ENCODE assay signal across 36 cellular contexts in the genomic region with DNA sequence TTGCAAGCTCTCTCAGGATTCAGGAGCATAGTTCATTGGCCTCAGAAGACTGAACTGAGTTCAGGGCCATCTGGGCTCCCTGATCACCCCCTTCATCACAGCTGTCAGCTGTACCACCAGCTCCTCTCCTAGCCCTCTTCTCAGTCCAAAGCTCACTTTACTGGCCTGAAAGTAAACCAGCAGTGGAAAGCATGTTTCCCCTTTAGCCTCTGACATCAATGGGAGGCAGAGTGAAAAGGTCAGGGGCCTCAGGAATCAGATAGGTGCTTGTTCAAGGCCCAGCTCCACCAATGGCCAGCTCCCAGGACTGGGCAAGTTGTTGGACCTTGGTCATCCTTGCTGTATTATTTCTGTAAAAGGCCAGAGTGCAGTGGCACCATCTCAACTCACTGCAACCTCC.
"Had no signal": no experiment of that assay in that cellular context is flagged by ENCODE, and none has a peak within 500 bp of the region (broad histone marks: within the 10 kb centered on the region; RNA-seq: fewer than 3 reads in every experiment).

No MANE protein-coding gene starts in this region.

- H3K4me3 Mint-ChIP-seq: activated B cell treated with CpG ODN at 0.5 μM for 24 hours; activated CD4-positive, alpha-beta memory T cell treated with anti-CD3 and anti-CD28 coated beads for 36 hours; activated CD4-positive, alpha-beta T cell treated with anti-CD3 and anti-CD28 coated beads, Interleukin-2, amount 10 ng/mL, durations not matched to agents 24 days and 14 days; activated CD8-positive, alpha-beta T cell treated with anti-CD3 and anti-CD28 coated beads for 36 hours; activated naive CD4-positive, alpha-beta T cell treated with anti-CD3 and anti-CD28 coated beads for 36 hours; activated naive CD8-positive, alpha-beta T cell treated with anti-CD3 and anti-CD28 coated beads for 36 hours; activated T-cell treated with anti-CD3 and anti-CD28 coated beads, Interleukin-2, amount 50 U/mL, for 4 hours; activated T-cell treated with anti-CD3 and anti-CD28 coated beads, Interleukin-2, amount 50 U/mL, for 72 hours; activated T-helper 1 cell treated with anti-CD3 and anti-CD28 coated beads, Interleukin-12 subunit alpha, Interleukin-12 subunit beta, Interleukin-2, Interleukin-4 antibody, amounts not matched to agents 30 ng/mL and 10 ng/mL and 1 ng/mL, durations not matched to agents 14 hours and 24 hours and 36 hours; activated T-helper 17 cell treated with anti-CD3 and anti-CD28 coated beads, Interleukin-2, amount 50 U/mL, for 72 hours; T-helper 1 cell treated with Interleukin-12 subunit alpha and Interleukin-12 subunit beta and Interleukin-4 antibody, amounts not matched to agents 30 μg/mL and 1 μg/mL, for 36 hours; T-helper 2 cell treated with Interferon-gamma antibody and Interleukin-4, amounts not matched to agents 5 μg/mL and 100 μg/mL, for 36 hours had no signal

- H3K27ac Mint-ChIP-seq: activated B cell treated with CpG ODN at 0.5 μM for 24 hours; activated CD4-positive, alpha-beta memory T cell treated with anti-CD3 and anti-CD28 coated beads for 36 hours; activated CD4-positive, alpha-beta T cell treated with anti-CD3 and anti-CD28 coated beads, Interleukin-2, amount 10 ng/mL, durations not matched to agents 24 days and 14 days; activated CD8-positive, alpha-beta T cell treated with anti-CD3 and anti-CD28 coated beads for 36 hours; activated naive CD4-positive, alpha-beta T cell treated with anti-CD3 and anti-CD28 coated beads for 36 hours; activated naive CD4-positive, alpha-beta T cell treated with anti-CD3 and anti-CD28 coated beads, Interleukin-2, amount 50 U/mL, for 72 hours; activated naive CD8-positive, alpha-beta T cell treated with anti-CD3 and anti-CD28 coated beads for 36 hours; activated T-cell treated with anti-CD3 and anti-CD28 coated beads, Interleukin-2, amount 50 U/mL, for 72 hours; activated T-helper 1 cell treated with anti-CD3 and anti-CD28 coated beads, Interleukin-12 subunit alpha, Interleukin-12 subunit beta, Interleukin-2, Interleukin-4 antibody, amounts not matched to agents 30 ng/mL and 10 ng/mL and 1 ng/mL, durations not matched to agents 14 hours and 24 hours and 36 hours; activated T-helper 17 cell treated with anti-CD3 and anti-CD28 coated beads, Interleukin-2, amount 50 U/mL, for 72 hours; T-helper 1 cell treated with Interleukin-12 subunit alpha and Interleukin-12 subunit beta and Interleukin-4 antibody, amounts not matched to agents 30 μg/mL and 1 μg/mL, for 36 hours; T-helper 2 cell treated with Interferon-gamma antibody and Interleukin-4, amounts not matched to agents 5 μg/mL and 100 μg/mL, for 36 hours had no signal

- H3K9me3 ChIP-seq: adrenal gland had no signal

- DNase-seq: activated B cell treated with CpG ODN at 0.5 μM for 24 hours; activated CD4-positive, alpha-beta memory T cell treated with anti-CD3 and anti-CD28 coated beads for 36 hours; activated CD4-positive, alpha-beta T cell treated with anti-CD3 and anti-CD28 coated beads for 4 hours; activated CD4-positive, alpha-beta T cell treated with anti-CD3 and anti-CD28 coated beads, Interleukin-2, amount 10 ng/mL, durations not matched to agents 24 days and 14 days; activated CD4-positive, alpha-beta T cell treated with anti-CD3 and anti-CD28 coated beads, Interleukin-2, amount 50 U/mL, for 1 hour; activated CD4-positive, alpha-beta T cell treated with anti-CD3 and anti-CD28 coated beads, Interleukin-2, amount 50 U/mL, for 4 hours; activated CD4-positive, CD25-positive, alpha-beta regulatory T cell treated with anti-CD3 and anti-CD28 coated beads, Interleukin-2, amount 50 U/mL, for 72 hours; activated CD8-positive, alpha-beta memory T cell treated with anti-CD3 and anti-CD28 coated beads, Interleukin-2, amount 50 U/mL, for 4 hours; activated CD8-positive, alpha-beta T cell treated with anti-CD3 and anti-CD28 coated beads for 36 hours; activated effector memory CD4-positive, alpha-beta T cell treated with anti-CD3 and anti-CD28 coated beads, Interleukin-2, amount 50 U/mL, for 16 hours; activated gamma-delta T cell treated with Interleukin-2 at 50 U/mL for 16 hours; activated naive CD4-positive, alpha-beta T cell; activated naive CD4-positive, alpha-beta T cell treated with anti-CD3 and anti-CD28 coated beads for 36 hours; activated naive CD4-positive, alpha-beta T cell treated with anti-CD3 and anti-CD28 coated beads, Interleukin-2, amount 50 U/mL, for 16 hours; activated naive CD8-positive, alpha-beta T cell treated with anti-CD3 and anti-CD28 coated beads for 36 hours; activated T-cell treated with anti-CD3 and anti-CD28 coated beads for 4 hours; activated T-cell treated with anti-CD3 and anti-CD28 coated beads, Interleukin-2, amount 50 U/mL, for 1 hour; activated T-cell treated with anti-CD3 and anti-CD28 coated beads, Interleukin-2, amount 50 U/mL, for 4 hours; activated T-cell treated with anti-CD3 and anti-CD28 coated beads, Interleukin-2, amount 50 U/mL, for 72 hours; adrenal gland; amniotic stem cell; aorta; body of pancreas; brain microvascular endothelial cell; central memory CD4-positive, alpha-beta T cell; T-helper 2 cell; T-helper 9 cell had no signal

- H3K4me1 Mint-ChIP-seq: activated B cell treated with CpG ODN at 0.5 μM for 24 hours; activated CD4-positive, alpha-beta T cell treated with anti-CD3 and anti-CD28 coated beads, Interleukin-2, amount 10 ng/mL, durations not matched to agents 24 days and 14 days; activated naive CD8-positive, alpha-beta T cell treated with anti-CD3 and anti-CD28 coated beads for 36 hours; activated T-helper 17 cell treated with anti-CD3 and anti-CD28 coated beads, Interleukin-2, amount 50 U/mL, for 72 hours had no signal

- H3K36me3 ChIP-seq: adrenal gland, brain microvascular endothelial cell, breast epithelium had no signal

- H3K4me3 ChIP-seq: adrenal gland, body of pancreas, breast epithelium had no signal

- H3K4me1 ChIP-seq: adrenal gland, body of pancreas, breast epithelium had no signal

- H3K27me3 Mint-ChIP-seq: activated CD8-positive, alpha-beta T cell treated with anti-CD3 and anti-CD28 coated beads for 36 hours; activated T-helper 17 cell treated with anti-CD3 and anti-CD28 coated beads, Interleukin-2, amount 50 U/mL, for 72 hours had no signal

- FAIRE-seq: astrocyte, TTC549 had no signal

- H3K27ac ChIP-seq: adrenal gland, body of pancreas, brain microvascular endothelial cell, breast epithelium, VCaP had no signal

- ATAC-seq: activated CD8-positive, alpha-beta T cell treated with anti-CD3 and anti-CD28 coated beads for 36 hours; activated naive CD4-positive, alpha-beta T cell treated with anti-CD3 and anti-CD28 coated beads, Interleukin-2, amount 50 U/mL, for 72 hours; activated T-cell treated with anti-CD3 and anti-CD28 coated beads, Interleukin-2, amount 50 U/mL, for 4 hours; activated T-cell treated with anti-CD3 and anti-CD28 coated beads, Interleukin-2, amount 50 U/mL, for 72 hours; activated T-helper 17 cell treated with anti-CD3 and anti-CD28 coated beads, Interleukin-2, amount 50 U/mL, for 72 hours; body of pancreas had no signal

- H3K27me3 ChIP-seq: adrenal gland, body of pancreas, brain microvascular endothelial cell, breast epithelium had no signal
